ENCODE assay signal across 27 cellular contexts in genomic region chr1:11984559-11984958, GRCh38. TPM values are rescaled to one million over a fixed set of nuclear protein-coding genes. Genes with fewer than 3 reads are reported as not detected.
A peak's percentile ranks its signal among the peaks of the same experiment; 100 is the strongest.
DNase-seq lines count a peak whose midpoint lies in the region; ATAC-seq and TF ChIP-seq lines count a peak whose summit lies in the region.
"Had no signal": no experiment of that assay in that cellular context is flagged by ENCODE, and none has a peak within 500 bp of the region (broad histone marks: within the 10 kb centered on the region; RNA-seq: fewer than 3 reads in every experiment).

No MANE protein-coding gene starts in this region.

- H3K9me3 Mint-ChIP-seq in endothelial cell (ENCODE audit: unreplicated experiment) = no peaks in the 10 kb centered on the region
- no peaks in the 10 kb centered on the region for H3K9me3 Mint-ChIP-seq in type B pancreatic cell
- H3K9me3 Mint-ChIP-seq: central memory CD8-positive, alpha-beta T cell; natural killer cell; stimulated activated memory B cell treated with anti-CD40 and anti-IgM and Interleukin-4, amounts not matched to agents 10 μg/mL and 1 μg/mL and 100 μg/mL, for 72 hours had no signal

- DNase-seq in heart right ventricle = no peak
- DNase-seq in left cardiac atrium = no peak
- DNase-seq in endothelial cell (ENCODE audit: low spot score) = no peak
- no peak for DNase-seq in type B pancreatic cell (ENCODE audit: extremely low spot score, unreplicated experiment)
- DNase-seq in uterus = no peak
- DNase-seq in COLO668 (lab: John Stamatoyannopoulos, UW; ENCODE audit: unreplicated experiment) = no peak
- DNase-seq: activated CD4-positive, alpha-beta T cell treated with anti-CD3 and anti-CD28 coated beads for 1 hour; activated naive CD4-positive, alpha-beta T cell treated with Interleukin-2 at 50 U/mL for 16 hours; activated T-cell treated with anti-CD3 and anti-CD28 coated beads, Interleukin-2, amount 50 U/mL, for 1 hour; anterior cingulate cortex; Calu3; dorsolateral prefrontal cortex; foreskin melanocyte; GM23248; islet precursor cell; mesendoderm; natural killer cell; NCI-H1092; NCI-H187 treated with DMSO at 0.1 percent for 48 hours; NCI-H226; posterior cingulate gyrus; stimulated activated CD4-positive, alpha-beta T cell treated with anti-CD3 and anti-CD28 coated beads, Interleukin-2, amount 100 ng/mL, for 24 hours; testis had no signal

- H3K27me3 Mint-ChIP-seq in endothelial cell (ENCODE audit: unreplicated experiment) (peaks cover 5% of the 10 kb centered on the region), type B pancreatic cell (no peaks in the 10 kb centered on the region)
- H3K27me3 Mint-ChIP-seq: central memory CD8-positive, alpha-beta T cell; stimulated activated memory B cell treated with anti-CD40 and anti-IgM and Interleukin-4, amounts not matched to agents 10 μg/mL and 1 μg/mL and 100 μg/mL, for 72 hours had no signal

- 32 to 63% methylated on average over 6 of the region's 6 CpGs for WGBS in heart right ventricle, 2 donors

- H3K27ac ChIP-seq in heart right ventricle = peak overlapping the region; percentile 11 to 100 (median 98)
- peak overlapping the region; percentile 77 for H3K27ac ChIP-seq in muscle layer of duodenum (ENCODE audit: low read length)
- H3K27ac ChIP-seq in uterus = no peak overlapping the region
- H3K27ac ChIP-seq: GM23248 had no signal

- peaks cover 38% of the 10 kb centered on the region for H3K36me3 Mint-ChIP-seq in endothelial cell (ENCODE audit: low read depth, unreplicated experiment)
- H3K36me3 Mint-ChIP-seq in type B pancreatic cell = peaks cover 14% of the 10 kb centered on the region
- H3K36me3 Mint-ChIP-seq: natural killer cell had no signal

- H3K27ac Mint-ChIP-seq in endothelial cell (ENCODE audit: unreplicated experiment) (peak overlapping the region; percentile 52), type B pancreatic cell (peak overlapping the region; percentile 58)
- H3K27ac Mint-ChIP-seq: stimulated activated memory B cell treated with anti-CD40 and anti-IgM and Interleukin-4, amounts not matched to agents 10 μg/mL and 1 μg/mL and 100 μg/mL, for 72 hours had no signal

- peaks cover 12 to 87% (median 76%) of the 10 kb centered on the region in 9 donors for H3K4me1 ChIP-seq in heart right ventricle
- peaks cover 15 to 35% of the 10 kb centered on the region in 2 donors for H3K4me1 ChIP-seq in muscle layer of duodenum (ENCODE audit: control insufficient read depth in 1 of 2, insufficient read depth in 2 of 2, low read length in 2 of 2)
- H3K4me1 ChIP-seq in uterus = peaks cover 0 to 8% of the 10 kb centered on the region in 2 donors

- TF ChIP-seq CTCF in heart right ventricle (IDR thresholded peaks at IDR 0.05) = no peak
- no peak for TF ChIP-seq CTCF in endothelial cell (IDR thresholded peaks at IDR 0.05; ENCODE audit: unreplicated experiment)
- TF ChIP-seq CTCF in type B pancreatic cell (conservative IDR thresholded peaks at IDR 0.05) = no peak
- TF ChIP-seq CTCF in uterus (IDR thresholded peaks at IDR 0.05) = no peak

- H3K4me3 Mint-ChIP-seq in endothelial cell (ENCODE audit: unreplicated experiment) (no peak overlapping the region), type B pancreatic cell (peak overlapping the region; percentile 58)
- H3K4me3 Mint-ChIP-seq: central memory CD8-positive, alpha-beta T cell; natural killer cell; stimulated activated memory B cell treated with anti-CD40 and anti-IgM and Interleukin-4, amounts not matched to agents 10 μg/mL and 1 μg/mL and 100 μg/mL, for 72 hours had no signal

- H3K9me3 ChIP-seq in heart right ventricle = no peaks in the 10 kb centered on the region
- no peaks in the 10 kb centered on the region for H3K9me3 ChIP-seq in muscle layer of duodenum (ENCODE audit: control insufficient read depth in 1 of 2, low read length in 2 of 2)
- no peaks in the 10 kb centered on the region for H3K9me3 ChIP-seq in uterus
- H3K9me3 ChIP-seq: testis had no signal

- no peaks in the 10 kb centered on the region for H3K27me3 ChIP-seq in heart right ventricle
- H3K27me3 ChIP-seq in muscle layer of duodenum (ENCODE audit: low read depth, low read length) = no peaks in the 10 kb centered on the region
- no peaks in the 10 kb centered on the region for H3K27me3 ChIP-seq in uterus
- H3K27me3 ChIP-seq: dorsolateral prefrontal cortex, testis had no signal

- H3K4me1 Mint-ChIP-seq in endothelial cell (ENCODE audit: unreplicated experiment) (peaks cover 17% of the 10 kb centered on the region), type B pancreatic cell (ENCODE audit: unreplicated experiment) (peaks cover 13% of the 10 kb centered on the region)

- H3K36me3 ChIP-seq in heart right ventricle = peaks cover 0 to 79% (median 46%) of the 10 kb centered on the region in 9 donors
- H3K36me3 ChIP-seq in muscle layer of duodenum (ENCODE audit: control insufficient read depth in 1 of 2, insufficient read depth in 2 of 2, low read length in 2 of 2) = peaks cover 38 to 47% of the 10 kb centered on the region in 2 donors
- H3K36me3 ChIP-seq in uterus = no peaks in the 10 kb centered on the region

- TF ChIP-seq POLR2A in uterus (IDR thresholded peaks at IDR 0.05) = no peak

- ATAC-seq in heart right ventricle = no peak
- no peak for ATAC-seq in left cardiac atrium
- ATAC-seq in GM18909 (IDR thresholded peaks at IDR 0.05; ENCODE audit: poor library complexity, unreplicated experiment) = no peak
- ATAC-seq: natural killer cell; stimulated activated memory B cell treated with anti-CD40 and anti-IgM and Interleukin-4, amounts not matched to agents 10 μg/mL and 1 μg/mL and 100 μg/mL, for 72 hours had no signal

- H3K4me3 ChIP-seq in heart right ventricle (peak overlapping the region in 4 of 10 donors; percentile 6 to 17 (median 8)), muscle layer of duodenum (ENCODE audit: low read depth in 1 of 2, low read length in 2 of 2) (no peak overlapping the region), uterus (no peak overlapping the region)
- H3K4me3 ChIP-seq: dorsolateral prefrontal cortex, GM23248, testis had no signal

- intact Hi-C loops in heart right ventricle (cut with DNase I) (loop anchor here in 2 of 10 donors (5.0 kb wide), 3 partner anchors 47 to 77 kb away; no protein-coding TSS in a partner anchor), left cardiac atrium (cut with DNase I) (no loop called here), uterus (cut with DNase I; ENCODE audit: low total_unique reads) (no loop called here)

RNA-seq across cellular contexts. Expression of gene MFN2, which starts 4.3 kb away (rescaled TPM):
- total RNA-seq in heart right ventricle = 1,000 to 10,000 TPM in 1 of 10 donors, 100 to 1,000 TPM in 9; 470 to 1,066 (median 788) TPM
- polyA plus RNA-seq in heart right ventricle = 100 to 1,000 TPM; 154 to 171 TPM
- total RNA-seq in left cardiac atrium = 100 to 1,000 TPM; 442 to 451 TPM
- total RNA-seq in endothelial cell (ENCODE audit: unreplicated experiment) = 59.4 TPM
- total RNA-seq in type B pancreatic cell (ENCODE audit: low replicate concordance) = 71.4 and 72.3 TPM in 2 replicates
- 10 to 100 TPM; 15.6 to 69.5 (median 35.1) TPM for total RNA-seq in uterus

RNA-seq across cellular contexts. Expression of gene MIIP, which starts 34.7 kb away (rescaled TPM):
- total RNA-seq in heart right ventricle (10 to 100 TPM; 10.2 to 17.4 (median 15.0) TPM), left cardiac atrium (10 to 100 TPM; 18.3 to 20.3 TPM), endothelial cell (ENCODE audit: unreplicated experiment) (49.9 TPM), type B pancreatic cell (ENCODE audit: low replicate concordance) (24.0 and 37.6 TPM in 2 replicates), uterus (10 to 100 TPM in 3 of 4 donors, 1 to 10 TPM in 1; 1.2 to 44.8 (median 33.6) TPM)
- polyA plus RNA-seq in heart right ventricle = 10 to 100 TPM; 25.5 to 35.2 TPM

RNA-seq across cellular contexts. Expression of gene PLOD1, which starts 50.0 kb away (rescaled TPM):
- total RNA-seq in heart right ventricle (10 to 100 TPM; 27.3 to 95.3 (median 44.4) TPM), left cardiac atrium (10 to 100 TPM; 70.3 to 83.7 TPM), endothelial cell (ENCODE audit: unreplicated experiment) (173 TPM), type B pancreatic cell (ENCODE audit: low replicate concordance) (81.8 and 110 TPM in 2 replicates), uterus (100 to 1,000 TPM in 1 of 4 donors, 10 to 100 TPM in 3; 14.6 to 324 (median 55.8) TPM)
- polyA plus RNA-seq in heart right ventricle = 100 to 1,000 TPM in 1 of 2 donors, 10 to 100 TPM in 1; 53.0 to 102 TPM

RNA-seq across cellular contexts. Expression of gene KIAA2013, which starts 58.3 kb away (rescaled TPM):
- total RNA-seq in heart right ventricle (10 to 100 TPM; 35.5 to 47.8 (median 39.0) TPM), left cardiac atrium (10 to 100 TPM; 31.2 to 36.2 TPM), endothelial cell (ENCODE audit: unreplicated experiment) (38.0 TPM), type B pancreatic cell (ENCODE audit: low replicate concordance) (39.5 and 50.3 TPM in 2 replicates), uterus (10 to 100 TPM; 33.1 to 60.7 (median 39.7) TPM)
- 10 to 100 TPM; 23.3 to 44.7 TPM for polyA plus RNA-seq in heart right ventricle

Comparison
In these comparisons a context has a peak if more than half of its experiments do, and no peak if none do; other contexts are left out.
1. H3K27ac ChIP-seq: peak in heart right ventricle (10 of 10) and muscle layer of duodenum (single experiment); none in uterus (0 of 2).